In the genomic region with DNA sequence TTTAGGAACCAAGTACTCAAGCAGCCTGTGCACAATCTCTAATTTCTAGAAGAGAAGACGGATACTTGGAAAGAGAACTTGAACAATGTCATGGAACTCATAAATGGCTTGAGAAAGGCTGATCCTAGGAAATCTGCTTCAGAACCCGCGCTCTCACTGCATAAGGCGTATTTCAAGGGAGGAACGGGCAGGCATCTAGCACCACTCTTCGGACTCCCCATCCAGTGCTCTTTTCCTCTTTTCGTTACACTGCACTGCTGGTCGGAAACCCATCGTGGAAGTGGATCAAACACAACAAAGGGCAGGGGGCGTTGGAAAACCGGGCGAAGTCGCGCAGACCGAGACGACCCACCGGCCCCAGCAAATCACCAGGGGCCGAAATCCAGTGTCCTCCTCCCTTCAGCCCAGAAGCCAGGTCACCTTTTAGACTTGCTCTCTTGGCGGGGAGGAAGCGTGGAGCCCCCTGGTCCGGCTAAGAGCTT, we compare ENCODE assay signal across 8 cellular contexts. TPM values are rescaled to one million over a fixed set of nuclear protein-coding genes. Genes with fewer than 3 reads are reported as not detected.
A peak's percentile ranks its signal among the peaks of the same experiment; 100 is the strongest.
DNase-seq lines count a peak whose midpoint lies in the region; ATAC-seq and TF ChIP-seq lines count a peak whose summit lies in the region.

No MANE protein-coding gene starts in this region.

- intact Hi-C loops in posterior vena cava (cut with DNase I): no loop called here

- ATAC-seq in WTC11 (no peak), GM19324 (IDR thresholded peaks at IDR 0.05; ENCODE audit: low FRiP score, unreplicated experiment) (no peak), HG03571 (IDR thresholded peaks at IDR 0.05; ENCODE audit: unreplicated experiment) (no peak)

- peak overlapping the region; percentile 97 for H3K4me3 Mint-ChIP-seq in activated naive CD4-positive, alpha-beta T cell treated with anti-CD3 and anti-CD28 coated beads, Interleukin-2, amount 50 U/mL, for 24 hours
- H3K4me3 Mint-ChIP-seq in WTC11: peak overlapping the region; percentile 93
- peak overlapping the region; percentile 92 for H3K4me3 Mint-ChIP-seq in glutamatergic neuron (ENCODE audit: unreplicated experiment)

- H3K4me3 ChIP-seq in rectal smooth muscle tissue (ENCODE audit: low read length): peak overlapping the region; percentile 61

- peaks cover 42% of the 10 kb centered on the region for H3K4me1 Mint-ChIP-seq in activated naive CD4-positive, alpha-beta T cell treated with anti-CD3 and anti-CD28 coated beads, Interleukin-2, amount 50 U/mL, for 24 hours
- peaks cover 13% of the 10 kb centered on the region for H3K4me1 Mint-ChIP-seq in WTC11
- H3K4me1 Mint-ChIP-seq in glutamatergic neuron (ENCODE audit: low read depth, unreplicated experiment): peaks cover 10% of the 10 kb centered on the region

- DNase-seq in activated naive CD4-positive, alpha-beta T cell treated with anti-CD3 and anti-CD28 coated beads, Interleukin-2, amount 50 U/mL, for 16 hours: no peak
- DNase-seq in WTC11 (ENCODE audit: low spot score) (no peak), glutamatergic neuron (no peak), posterior vena cava (ENCODE audit: low spot score) (no peak)

- TF ChIP-seq CTCF in WTC11 (IDR thresholded peaks at IDR 0.05) (no peak), glutamatergic neuron (IDR thresholded peaks at IDR 0.05; ENCODE audit: partially characterized antibody, unreplicated experiment) (no peak)

- POLR2A ChIA-PET in WTC11 (lab: Charles Lee): interaction anchor here (0.6 to 1.4 kb wide), 4 partner anchors 9 to 304 kb away, joined by 3 to 7 read pairs (median 4); no protein-coding TSS in a partner anchor

- peak overlapping the region; percentile 99 for H3K27ac Mint-ChIP-seq in activated naive CD4-positive, alpha-beta T cell treated with anti-CD3 and anti-CD28 coated beads, Interleukin-2, amount 50 U/mL, for 24 hours
- peak overlapping the region; percentile 86 for H3K27ac Mint-ChIP-seq in WTC11
- H3K27ac Mint-ChIP-seq in glutamatergic neuron (ENCODE audit: unreplicated experiment): peak overlapping the region; percentile 98

- CTCF ChIA-PET in WTC11 (lab: Charles Lee): interaction anchor here (0.6 to 3.1 kb wide), 7 partner anchors 9 to 275 kb away, joined by 3 to 37 read pairs (median 4); no protein-coding TSS in a partner anchor

- peaks cover 6% of the 10 kb centered on the region for H3K36me3 Mint-ChIP-seq in activated naive CD4-positive, alpha-beta T cell treated with anti-CD3 and anti-CD28 coated beads, Interleukin-2, amount 50 U/mL, for 24 hours
- peaks cover 4% of the 10 kb centered on the region; the same call in 1 of the 2 replicates for H3K36me3 Mint-ChIP-seq in WTC11
- no peaks in the 10 kb centered on the region for H3K36me3 Mint-ChIP-seq in glutamatergic neuron (ENCODE audit: unreplicated experiment)

- H3K36me3 ChIP-seq in rectal smooth muscle tissue (ENCODE audit: control insufficient read depth, insufficient read depth, low read length): no peaks in the 10 kb centered on the region

- no peaks in the 10 kb centered on the region for H3K27me3 ChIP-seq in rectal smooth muscle tissue (ENCODE audit: control insufficient read depth, insufficient read depth, low read length)

- no peaks in the 10 kb centered on the region for H3K27me3 Mint-ChIP-seq in activated naive CD4-positive, alpha-beta T cell treated with anti-CD3 and anti-CD28 coated beads, Interleukin-2, amount 50 U/mL, for 24 hours
- peaks cover 10% of the 10 kb centered on the region for H3K27me3 Mint-ChIP-seq in WTC11 (ENCODE audit: low read depth)
- peaks cover 5% of the 10 kb centered on the region for H3K27me3 Mint-ChIP-seq in glutamatergic neuron (ENCODE audit: unreplicated experiment)

- H3K27ac ChIP-seq in rectal smooth muscle tissue (ENCODE audit: low read depth, low read length): peak overlapping the region; percentile 92

- peaks cover 18% of the 10 kb centered on the region for H3K4me1 ChIP-seq in rectal smooth muscle tissue (ENCODE audit: control insufficient read depth, insufficient read depth, low read length)

- H3K9ac ChIP-seq in rectal smooth muscle tissue (ENCODE audit: low read length): peak overlapping the region; percentile 77

- no peaks in the 10 kb centered on the region for H3K9me3 Mint-ChIP-seq in activated naive CD4-positive, alpha-beta T cell treated with anti-CD3 and anti-CD28 coated beads, Interleukin-2, amount 50 U/mL, for 24 hours
- no peaks in the 10 kb centered on the region for H3K9me3 Mint-ChIP-seq in WTC11
- peaks cover 8% of the 10 kb centered on the region for H3K9me3 Mint-ChIP-seq in glutamatergic neuron (ENCODE audit: unreplicated experiment)

TF ChIP-seq in WTC11, 78 proteins besides CTCF, POLR2A, EP300 and RAD21:
- no peak for TF ChIP-seq PRRX2 (CRISPR knock-in tag; IDR thresholded peaks at IDR 0.05)
- TF ChIP-seq TP53 (CRISPR knock-in tag; IDR thresholded peaks at IDR 0.05): no peak
- TF ChIP-seq, protein P1, sequence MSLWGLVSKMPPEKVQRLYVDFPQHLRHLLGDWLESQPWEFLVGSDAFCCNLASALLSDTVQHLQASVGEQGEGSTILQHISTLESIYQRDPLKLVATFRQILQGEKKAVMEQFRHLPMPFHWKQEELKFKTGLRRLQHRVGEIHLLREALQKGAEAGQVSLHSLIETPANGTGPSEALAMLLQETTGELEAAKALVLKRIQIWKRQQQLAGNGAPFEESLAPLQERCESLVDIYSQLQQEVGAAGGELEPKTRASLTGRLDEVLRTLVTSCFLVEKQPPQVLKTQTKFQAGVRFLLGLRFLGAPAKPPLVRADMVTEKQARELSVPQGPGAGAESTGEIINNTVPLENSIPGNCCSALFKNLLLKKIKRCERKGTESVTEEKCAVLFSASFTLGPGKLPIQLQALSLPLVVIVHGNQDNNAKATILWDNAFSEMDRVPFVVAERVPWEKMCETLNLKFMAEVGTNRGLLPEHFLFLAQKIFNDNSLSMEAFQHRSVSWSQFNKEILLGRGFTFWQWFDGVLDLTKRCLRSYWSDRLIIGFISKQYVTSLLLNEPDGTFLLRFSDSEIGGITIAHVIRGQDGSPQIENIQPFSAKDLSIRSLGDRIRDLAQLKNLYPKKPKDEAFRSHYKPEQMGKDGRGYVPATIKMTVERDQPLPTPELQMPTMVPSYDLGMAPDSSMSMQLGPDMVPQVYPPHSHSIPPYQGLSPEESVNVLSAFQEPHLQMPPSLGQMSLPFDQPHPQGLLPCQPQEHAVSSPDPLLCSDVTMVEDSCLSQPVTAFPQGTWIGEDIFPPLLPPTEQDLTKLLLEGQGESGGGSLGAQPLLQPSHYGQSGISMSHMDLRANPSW (CRISPR knock-in tag; conservative IDR thresholded peaks at IDR 0.05; ENCODE audit: low read depth): no peak
- no peak for TF ChIP-seq ZNF121 (CRISPR knock-in tag; IDR thresholded peaks at IDR 0.05)
- no peak for TF ChIP-seq ESRRA (CRISPR knock-in tag; IDR thresholded peaks at IDR 0.05; ENCODE audit: borderline replicate concordance)
- no peak for TF ChIP-seq KAT7 (CRISPR knock-in tag; IDR thresholded peaks at IDR 0.05; ENCODE audit: borderline replicate concordance)
- TF ChIP-seq, protein P2, sequence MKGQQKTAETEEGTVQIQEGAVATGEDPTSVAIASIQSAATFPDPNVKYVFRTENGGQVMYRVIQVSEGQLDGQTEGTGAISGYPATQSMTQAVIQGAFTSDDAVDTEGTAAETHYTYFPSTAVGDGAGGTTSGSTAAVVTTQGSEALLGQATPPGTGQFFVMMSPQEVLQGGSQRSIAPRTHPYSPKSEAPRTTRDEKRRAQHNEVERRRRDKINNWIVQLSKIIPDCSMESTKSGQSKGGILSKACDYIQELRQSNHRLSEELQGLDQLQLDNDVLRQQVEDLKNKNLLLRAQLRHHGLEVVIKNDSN (CRISPR knock-in tag; IDR thresholded peaks at IDR 0.05): no peak
- TF ChIP-seq MXD4 (CRISPR knock-in tag; IDR thresholded peaks at IDR 0.05; ENCODE audit: borderline replicate concordance): no peak
- no peak for TF ChIP-seq ZNF671 (CRISPR knock-in tag; IDR thresholded peaks at IDR 0.05)

RNA-seq across cellular contexts. Expression of a gene that starts 0.5 kb away (rescaled TPM):
- total RNA-seq in WTC11 (2021) (21.4 to 26.7 TPM (median 22.3 TPM) in 3 replicates), glutamatergic neuron (ENCODE audit: unreplicated experiment) (35.5 TPM), posterior vena cava (10 to 100 TPM; 17.6 to 24.2 TPM)

RNA-seq across cellular contexts. Expression of a gene that starts 10.6 kb away (rescaled TPM):
- total RNA-seq in WTC11 (2021) (26.9 to 28.3 TPM (median 27.9 TPM) in 3 replicates), glutamatergic neuron (ENCODE audit: unreplicated experiment) (21.9 TPM), posterior vena cava (10 to 100 TPM; 21.0 to 24.1 TPM)
